In the genomic region with DNA sequence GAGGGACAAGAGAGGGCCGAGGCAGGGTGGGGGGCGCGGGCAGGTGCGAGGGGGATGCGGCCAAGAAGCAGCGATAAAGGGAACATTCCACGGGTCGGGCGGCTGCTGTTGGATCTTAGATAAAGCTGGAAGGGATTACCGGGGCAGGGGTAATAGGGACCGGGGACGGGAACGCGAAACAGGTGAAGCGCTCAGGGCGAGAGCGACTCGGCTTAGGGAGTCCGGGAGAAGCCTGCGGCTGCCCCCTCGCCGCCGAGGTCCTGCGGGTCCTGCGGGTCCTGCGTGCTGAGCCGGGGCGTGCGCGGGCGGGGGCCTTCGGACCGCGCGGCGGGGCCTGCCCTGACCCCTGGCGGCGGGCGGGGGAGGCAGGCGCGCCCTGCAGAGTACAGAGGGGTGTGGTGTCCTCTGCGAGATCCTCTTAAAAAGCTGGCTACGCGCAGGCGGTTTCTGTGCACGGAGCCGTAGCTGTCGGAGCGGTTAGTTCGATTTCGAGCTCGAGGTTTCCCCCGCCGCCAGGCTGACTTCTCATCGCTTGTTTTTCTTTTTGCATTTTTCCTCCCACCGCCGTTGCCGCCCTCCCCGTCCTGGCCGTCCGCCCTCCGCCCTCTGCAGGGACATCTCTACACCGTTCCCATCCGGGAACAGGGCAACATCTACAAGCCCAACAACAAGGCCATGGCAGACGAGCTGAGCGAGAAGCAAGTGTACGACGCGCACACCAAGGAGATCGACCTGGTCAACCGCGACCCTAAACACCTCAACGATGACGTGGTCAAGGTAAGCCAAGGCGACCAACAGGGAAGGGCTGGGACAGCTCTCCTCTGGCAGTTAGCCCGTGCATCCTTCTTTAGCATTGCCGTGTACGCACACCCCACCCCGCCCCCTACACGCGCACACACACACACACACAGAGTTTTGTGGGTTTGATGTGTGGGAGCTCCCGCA, we compare ENCODE assay signal across 1 cellular context.
TF ChIP-seq lines count a peak whose summit lies in the region.

No MANE protein-coding gene starts in this region.

TF ChIP-seq in K562, 482 proteins besides CTCF, POLR2A, EP300 and RAD21 (continued from another document):
- TF ChIP-seq JUN (IDR thresholded peaks at IDR 0.05; ENCODE audit: borderline replicate concordance, low read depth, low read length) (no peak), JUN (CRISPR knock-in tag; IDR thresholded peaks at IDR 0.05; ENCODE audit: borderline replicate concordance) (peak; percentile 27; the same call in 1 of the 2 replicates), CTBP1 (IDR thresholded peaks at IDR 0.05; ENCODE audit: borderline replicate concordance) (peak; percentile 93), KAT7 (CRISPR knock-in tag; IDR thresholded peaks at IDR 0.05; ENCODE audit: borderline replicate concordance) (no peak), NFIX (CRISPR knock-in tag; IDR thresholded peaks at IDR 0.05; ENCODE audit: low read depth) (no peak), PHF8 (IDR thresholded peaks at IDR 0.05; ENCODE audit: borderline replicate concordance, low read length) (peak; percentile 42; the same call in 1 of the 2 replicates), PYGO2 (tag; IDR thresholded peaks at IDR 0.05) (no peak), PML (IDR thresholded peaks at IDR 0.05; ENCODE audit: low read length) (no peak), HLTF (IDR thresholded peaks at IDR 0.05) (peak; percentile 59), RUNX1 (IDR thresholded peaks at IDR 0.05; ENCODE audit: low read depth) (no peak), BDP1 (IDR thresholded peaks at IDR 0.05; ENCODE audit: insufficient read depth, insufficient read length) (no peak), ZNF830 (CRISPR knock-in tag; IDR thresholded peaks at IDR 0.05) (no peak)
- TF ChIP-seq, protein P1, sequence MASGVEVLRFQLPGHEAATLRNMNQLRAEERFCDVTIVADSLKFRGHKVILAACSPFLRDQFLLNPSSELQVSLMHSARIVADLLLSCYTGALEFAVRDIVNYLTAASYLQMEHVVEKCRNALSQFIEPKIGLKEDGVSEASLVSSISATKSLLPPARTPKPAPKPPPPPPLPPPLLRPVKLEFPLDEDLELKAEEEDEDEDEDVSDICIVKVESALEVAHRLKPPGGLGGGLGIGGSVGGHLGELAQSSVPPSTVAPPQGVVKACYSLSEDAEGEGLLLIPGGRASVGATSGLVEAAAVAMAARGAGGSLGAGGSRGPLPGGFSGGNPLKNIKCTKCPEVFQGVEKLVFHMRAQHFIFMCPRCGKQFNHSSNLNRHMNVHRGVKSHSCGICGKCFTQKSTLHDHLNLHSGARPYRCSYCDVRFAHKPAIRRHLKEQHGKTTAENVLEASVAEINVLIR (CRISPR knock-in tag; IDR thresholded peaks at IDR 0.05), result no peak
